ENCODE assay signal across 11 cellular contexts in the genomic region with DNA sequence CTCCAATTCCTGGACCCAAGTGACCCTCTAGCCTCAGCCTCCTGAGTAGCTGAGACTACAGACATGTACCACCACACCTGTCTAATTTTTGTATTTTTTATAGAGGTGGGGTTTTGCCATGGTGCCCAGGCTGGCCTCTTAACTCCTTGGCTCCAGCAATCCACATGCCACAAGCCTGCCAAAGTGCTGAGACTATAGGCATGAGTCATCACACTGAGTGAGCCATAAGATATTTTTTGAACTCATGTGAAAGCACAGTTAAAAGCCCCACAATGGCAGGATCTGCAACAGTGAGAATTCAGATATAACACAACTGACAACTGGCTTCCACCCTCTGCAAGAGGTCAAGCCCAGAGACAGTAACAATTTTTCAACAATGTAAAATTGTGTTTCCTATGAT. TPM values are rescaled to one million over a fixed set of nuclear protein-coding genes. Genes with fewer than 3 reads are reported as not detected.
DNase-seq lines count a peak whose midpoint lies in the region; ATAC-seq and TF ChIP-seq lines count a peak whose summit lies in the region.
"Not testable (repeated sequence)": the region's sequence is repeated elsewhere in the genome, so short reads cannot be mapped to it uniquely, and the experiment has no call there.
"Had no signal": no experiment of that assay in that cellular context is flagged by ENCODE, and none has a peak within 500 bp of the region (broad histone marks: within the 10 kb centered on the region; RNA-seq: fewer than 3 reads in every experiment).

No MANE protein-coding gene starts in this region.

- not testable (repeated sequence) for H3K27ac ChIP-seq in PC-3 (ENCODE audit: low read length); mammary epithelial cell (ENCODE audit: insufficient read depth, low read depth, low read length); trophoblast cell (ENCODE audit: low read depth, low read length)

- not testable (repeated sequence) for H3K9ac ChIP-seq in PC-3 (ENCODE audit: low read length); mammary epithelial cell (ENCODE audit: insufficient read depth, low read length); trophoblast cell (ENCODE audit: low read length)

- H3K4me2 ChIP-seq in PC-3 (ENCODE audit: low read length); mammary epithelial cell (ENCODE audit: insufficient read depth, low read depth, low read length); trophoblast cell (ENCODE audit: low read length): not testable (repeated sequence)

- not testable (repeated sequence) for H3K4me3 ChIP-seq in AG10803 (ENCODE audit: low read length); MG63; PC-3 (ENCODE audit: low read length); mammary epithelial cell (replicated peaks in 1 of 3; ENCODE audit: insufficient read depth in 1 of 3, low read depth in 2 of 3, low read length in 3 of 3); fibroblast of the aortic adventitia (ENCODE audit: low read depth, low read length); trophoblast cell (ENCODE audit: low read depth, low read length)

- H3F3A ChIP-seq in PC-3 (ENCODE audit: low read length, unreplicated experiment): not testable (repeated sequence)

- not testable (repeated sequence) for BruUV-seq in PC-3 (replicated peaks; lab: Mats Ljungman, UMichigan); mammary epithelial cell (replicated peaks; lab: Mats Ljungman, UMichigan)

- not testable (repeated sequence) for H2AK5ac ChIP-seq in trophoblast cell (ENCODE audit: low read length)

- not testable (repeated sequence) for H3K9me2 ChIP-seq in PC-3 (replicated peaks; ENCODE audit: low read length)

- not testable (repeated sequence) for H2BK5ac ChIP-seq in trophoblast cell (ENCODE audit: low read depth, low read length, poor library complexity)

- in situ Hi-C loops in mammary epithelial cell (cut with MboI; ENCODE audit: low sequenced_read_pairs in 2 of 2): not testable (repeated sequence)

- H3K4ac ChIP-seq in trophoblast cell (ENCODE audit: low read depth, low read length): not testable (repeated sequence)

- DNase-seq in AG10803 (ENCODE audit: low read depth) (peak; percentile 12), H4 (ENCODE audit: low spot score) (peak; percentile 53), MG63 (peak; percentile 68), PC-3 (peak; percentile 64), SW480 (ENCODE audit: low spot score) (peak; percentile 7), mammary epithelial cell (peak; percentile 2), fibroblast of the aortic adventitia (ENCODE audit: low read depth) (peak; percentile 45), trophoblast cell (peak; percentile 45 to 75)

- dilution Hi-C loops in mammary epithelial cell (cut with HindIII; ENCODE audit: low sequenced_read_pairs): not testable (repeated sequence)

- not testable (repeated sequence) for H2BK12ac ChIP-seq in trophoblast cell (ENCODE audit: low read length)

- intact Hi-C loops in PC-3 (cut with micrococcal nuclease); mammary epithelial cell (cut with micrococcal nuclease): not testable (repeated sequence)

- not testable (repeated sequence) for H4K8ac ChIP-seq in trophoblast cell (ENCODE audit: low read depth, low read length)

- ATAC-seq in PC-3: peak; percentile 64

- H3K4me1 ChIP-seq in PC-3 (ENCODE audit: insufficient read depth, low read length); mammary epithelial cell (ENCODE audit: insufficient read depth, low read length); trophoblast cell (ENCODE audit: control insufficient read depth in 1 of 2, insufficient read depth in 2 of 2, low read length in 2 of 2): not testable (repeated sequence)

- H3K18ac ChIP-seq in trophoblast cell (ENCODE audit: low read length): not testable (repeated sequence)

- not testable (repeated sequence) for H2AFZ ChIP-seq in PC-3 (ENCODE audit: low read length); mammary epithelial cell (ENCODE audit: low read depth, low read length); trophoblast cell (ENCODE audit: insufficient read depth, low read length, poor library complexity)

- not testable (repeated sequence) for H3K23ac ChIP-seq in trophoblast cell (ENCODE audit: low read length)

- not testable (repeated sequence) for H2BK120ac ChIP-seq in trophoblast cell (ENCODE audit: insufficient read depth, low read length, poor library complexity)

- not testable (repeated sequence) for H4K12ac ChIP-seq in trophoblast cell (ENCODE audit: low read depth, low read length)

- H4K91ac ChIP-seq in trophoblast cell (ENCODE audit: low read depth, low read length): not testable (repeated sequence)

- H3K36me3 ChIP-seq in MG63; PC-3 (ENCODE audit: low read depth, low read length); mammary epithelial cell (ENCODE audit: insufficient read depth, low read length); trophoblast cell (ENCODE audit: control insufficient read depth in 1 of 2, insufficient read depth in 2 of 2, low read length in 2 of 2): not testable (repeated sequence)

- POLR2A ChIA-PET in PC-3 (lab: Charles Lee; ENCODE audit: unreplicated experiment): not testable (repeated sequence)

- H3K14ac ChIP-seq in trophoblast cell (ENCODE audit: low read length): not testable (repeated sequence)

- not testable (repeated sequence) for H3K79me2 ChIP-seq in PC-3 (ENCODE audit: low read length); mammary epithelial cell (ENCODE audit: insufficient read depth, low read length); trophoblast cell (ENCODE audit: control insufficient read depth, insufficient read depth, low read length, poor library complexity)

- not testable (repeated sequence) for H3K9me3 ChIP-seq in MG63; PC-3 (ENCODE audit: low read length)
- H3K9me3 ChIP-seq in mammary epithelial cell (replicated peaks; ENCODE audit: insufficient read depth, low read length) (peaks cover 14% of the 10 kb centered on the region), trophoblast cell (ENCODE audit: insufficient read depth, low read depth, low read length) (peaks cover 12% of the 10 kb centered on the region)

- CTCF ChIA-PET in PC-3 (lab: Charles Lee); mammary epithelial cell (lab: Charles Lee; ENCODE audit: low non-redundant PET): not testable (repeated sequence)

- not testable (repeated sequence) for H3K79me1 ChIP-seq in trophoblast cell (ENCODE audit: low read length)

- H4K20me1 ChIP-seq in PC-3 (ENCODE audit: low read length); mammary epithelial cell (ENCODE audit: insufficient read depth, low read length): not testable (repeated sequence)

- not testable (repeated sequence) for TF ChIP-seq CTCF in AG10803 (conservative IDR thresholded peaks at IDR 0.05; ENCODE audit: low read length); PC-3 (conservative IDR thresholded peaks at IDR 0.05; ENCODE audit: low read depth, low read length); mammary epithelial cell (conservative IDR thresholded peaks at IDR 0.05 in 1 of 2, IDR thresholded peaks at IDR 0.05 in 1 of 2; ENCODE audit: extremely low read depth in 1 of 2, insufficient read depth in 1 of 2, low read depth in 1 of 2, low read length in 2 of 2); fibroblast of the aortic adventitia (IDR thresholded peaks at IDR 0.05; ENCODE audit: insufficient read depth, low read length)

- H3K27me3 ChIP-seq in MG63; PC-3 (ENCODE audit: low read length); mammary epithelial cell (ENCODE audit: insufficient read depth, low read length); trophoblast cell (ENCODE audit: insufficient read depth, low read length): not testable (repeated sequence)

RNA-seq across cellular contexts. Expression of gene OR11G2, which starts 20.8 kb away (rescaled TPM):
- total RNA-seq in H4 (2014; rRNA removed; shearing (Covaris generic)): not detected in 2 replicates
- not detected in 2 replicates for total RNA-seq in MG63 (2014; rRNA removed; shearing (Covaris generic); ENCODE audit: low replicate concordance)
- total RNA-seq in PC-3 (2014; rRNA removed) (not detected in 2 replicates), mammary epithelial cell (not detected), fibroblast of the aortic adventitia (ENCODE audit: low replicate concordance) (not detected in 2 replicates)
- polyA plus RNA-seq in mammary epithelial cell: not detected
- not detected for polyA minus RNA-seq in mammary epithelial cell
- not detected in 2 replicates for polyA plus RNA-seq in trophoblast cell (2013)
- total RNA-seq: CD4-positive, alpha-beta memory T cell; H1; PC-9 had no signal
- polyA plus RNA-seq: CD4-positive, alpha-beta memory T cell; H1 had no signal

RNA-seq across cellular contexts. Expression of gene OR4N5, which starts 31.2 kb away (rescaled TPM):
- total RNA-seq in H4 (2014; rRNA removed; shearing (Covaris generic)): not detected in 2 replicates
- not detected in 2 replicates for total RNA-seq in MG63 (2014; rRNA removed; shearing (Covaris generic); ENCODE audit: low replicate concordance)
- not detected in 2 replicates for total RNA-seq in PC-3 (2014; rRNA removed)
- total RNA-seq in mammary epithelial cell: not detected
- not detected for polyA plus RNA-seq in mammary epithelial cell
- polyA minus RNA-seq in mammary epithelial cell: not detected
- not detected in 2 replicates for total RNA-seq in fibroblast of the aortic adventitia (ENCODE audit: low replicate concordance)
- not detected in 2 replicates for polyA plus RNA-seq in trophoblast cell (2013)
- total RNA-seq: CD4-positive, alpha-beta memory T cell; H1; PC-9 had no signal
- polyA plus RNA-seq: CD4-positive, alpha-beta memory T cell; H1 had no signal

RNA-seq across cellular contexts. Expression of gene OR11H6, which starts 53.7 kb away (rescaled TPM):
- not detected in 2 replicates for total RNA-seq in H4 (2014; rRNA removed; shearing (Covaris generic))
- total RNA-seq in MG63 (2014; rRNA removed; shearing (Covaris generic); ENCODE audit: low replicate concordance): not detected in 2 replicates
- total RNA-seq in PC-3 (2014; rRNA removed): not detected in 2 replicates
- not detected for total RNA-seq in mammary epithelial cell
- polyA plus RNA-seq in mammary epithelial cell: not detected
- not detected for polyA minus RNA-seq in mammary epithelial cell
- total RNA-seq in fibroblast of the aortic adventitia (ENCODE audit: low replicate concordance): not detected in 2 replicates
- polyA plus RNA-seq in trophoblast cell (2013): not detected in 2 replicates
- total RNA-seq: CD4-positive, alpha-beta memory T cell; H1; PC-9 had no signal
- polyA plus RNA-seq: CD4-positive, alpha-beta memory T cell; H1 had no signal

RNA-seq across cellular contexts. Expression of gene OR11H7, which starts 58.9 kb away (rescaled TPM):
- not detected in 2 replicates for total RNA-seq in H4 (2014; rRNA removed; shearing (Covaris generic))
- not detected in 2 replicates for total RNA-seq in MG63 (2014; rRNA removed; shearing (Covaris generic); ENCODE audit: low replicate concordance)
- total RNA-seq in PC-3 (2014; rRNA removed) (not detected in 2 replicates), mammary epithelial cell (not detected), fibroblast of the aortic adventitia (ENCODE audit: low replicate concordance) (not detected in 2 replicates)
- not detected for polyA plus RNA-seq in mammary epithelial cell
- not detected for polyA minus RNA-seq in mammary epithelial cell
- not detected in 2 replicates for polyA plus RNA-seq in trophoblast cell (2013)
- total RNA-seq: CD4-positive, alpha-beta memory T cell; H1; PC-9 had no signal
- polyA plus RNA-seq: CD4-positive, alpha-beta memory T cell; H1 had no signal

RNA-seq across cellular contexts. Expression of gene OR4K17, which starts 59.3 kb away (rescaled TPM):
- not detected in 2 replicates for total RNA-seq in H4 (2014; rRNA removed; shearing (Covaris generic))
- total RNA-seq in MG63 (2014; rRNA removed; shearing (Covaris generic); ENCODE audit: low replicate concordance): not detected in 2 replicates
- total RNA-seq in PC-3 (2014; rRNA removed): not detected in 2 replicates
- total RNA-seq in mammary epithelial cell: not detected
- not detected for polyA plus RNA-seq in mammary epithelial cell
- not detected for polyA minus RNA-seq in mammary epithelial cell
- total RNA-seq in fibroblast of the aortic adventitia (ENCODE audit: low replicate concordance): not detected in 2 replicates
- polyA plus RNA-seq in trophoblast cell (2013): not detected in 2 replicates
- total RNA-seq: CD4-positive, alpha-beta memory T cell; H1; PC-9 had no signal
- polyA plus RNA-seq: CD4-positive, alpha-beta memory T cell; H1 had no signal

Comparison
In these comparisons a context has a peak if more than half of its experiments do, and no peak if none do; other contexts are left out.
1. DNase-seq: peak in every context shown above with its lines; median percentile 68 in MG63; 64 in PC-3; 60 in trophoblast cell; 53 in H4; 45 in fibroblast of the aortic adventitia; 12 in AG10803; 7 in SW480; 2 in mammary epithelial cell.